1 cellular context compared by ENCODE assay signal in the genomic region with DNA sequence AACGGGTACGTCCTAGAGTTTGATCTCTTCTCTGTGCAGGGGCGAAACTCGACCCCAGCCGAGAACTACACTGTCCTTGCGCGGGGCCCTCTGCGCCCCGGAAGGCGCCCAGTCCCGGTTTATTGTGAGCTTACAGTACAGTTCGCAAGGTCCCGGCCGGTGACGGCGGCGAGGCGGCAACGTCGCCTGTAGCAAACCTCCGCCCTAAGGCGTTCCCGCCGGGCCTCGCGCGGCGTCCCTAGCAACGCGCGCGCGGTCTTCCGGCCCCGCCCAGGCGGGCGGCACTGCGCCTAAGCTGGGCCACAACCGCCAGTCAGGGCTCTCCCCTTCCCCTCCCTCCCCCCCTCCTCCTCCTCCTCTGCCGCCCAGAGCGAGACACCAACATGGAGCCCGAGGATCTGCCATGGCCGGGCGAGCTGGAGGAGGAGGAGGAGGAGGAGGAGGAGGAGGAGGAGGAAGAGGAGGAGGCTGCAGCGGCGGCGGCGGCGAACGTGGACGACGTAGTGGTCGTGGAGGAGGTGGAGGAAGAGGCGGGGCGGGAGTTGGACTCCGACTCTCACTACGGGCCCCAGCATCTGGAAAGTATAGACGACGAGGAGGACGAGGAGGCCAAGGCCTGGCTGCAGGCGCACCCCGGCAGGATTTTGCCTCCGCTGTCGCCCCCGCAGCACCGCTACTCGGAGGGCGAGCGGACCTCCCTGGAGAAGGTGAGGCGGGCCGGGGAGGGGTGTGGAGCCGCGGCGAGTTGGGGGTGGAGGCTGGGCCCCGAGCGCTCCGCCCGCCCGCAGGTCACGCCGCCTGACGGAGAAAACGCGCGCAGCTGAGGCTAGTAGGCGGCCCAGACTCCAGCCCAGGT.
TF ChIP-seq lines count a peak whose summit lies in the region.

A gene with protein sequence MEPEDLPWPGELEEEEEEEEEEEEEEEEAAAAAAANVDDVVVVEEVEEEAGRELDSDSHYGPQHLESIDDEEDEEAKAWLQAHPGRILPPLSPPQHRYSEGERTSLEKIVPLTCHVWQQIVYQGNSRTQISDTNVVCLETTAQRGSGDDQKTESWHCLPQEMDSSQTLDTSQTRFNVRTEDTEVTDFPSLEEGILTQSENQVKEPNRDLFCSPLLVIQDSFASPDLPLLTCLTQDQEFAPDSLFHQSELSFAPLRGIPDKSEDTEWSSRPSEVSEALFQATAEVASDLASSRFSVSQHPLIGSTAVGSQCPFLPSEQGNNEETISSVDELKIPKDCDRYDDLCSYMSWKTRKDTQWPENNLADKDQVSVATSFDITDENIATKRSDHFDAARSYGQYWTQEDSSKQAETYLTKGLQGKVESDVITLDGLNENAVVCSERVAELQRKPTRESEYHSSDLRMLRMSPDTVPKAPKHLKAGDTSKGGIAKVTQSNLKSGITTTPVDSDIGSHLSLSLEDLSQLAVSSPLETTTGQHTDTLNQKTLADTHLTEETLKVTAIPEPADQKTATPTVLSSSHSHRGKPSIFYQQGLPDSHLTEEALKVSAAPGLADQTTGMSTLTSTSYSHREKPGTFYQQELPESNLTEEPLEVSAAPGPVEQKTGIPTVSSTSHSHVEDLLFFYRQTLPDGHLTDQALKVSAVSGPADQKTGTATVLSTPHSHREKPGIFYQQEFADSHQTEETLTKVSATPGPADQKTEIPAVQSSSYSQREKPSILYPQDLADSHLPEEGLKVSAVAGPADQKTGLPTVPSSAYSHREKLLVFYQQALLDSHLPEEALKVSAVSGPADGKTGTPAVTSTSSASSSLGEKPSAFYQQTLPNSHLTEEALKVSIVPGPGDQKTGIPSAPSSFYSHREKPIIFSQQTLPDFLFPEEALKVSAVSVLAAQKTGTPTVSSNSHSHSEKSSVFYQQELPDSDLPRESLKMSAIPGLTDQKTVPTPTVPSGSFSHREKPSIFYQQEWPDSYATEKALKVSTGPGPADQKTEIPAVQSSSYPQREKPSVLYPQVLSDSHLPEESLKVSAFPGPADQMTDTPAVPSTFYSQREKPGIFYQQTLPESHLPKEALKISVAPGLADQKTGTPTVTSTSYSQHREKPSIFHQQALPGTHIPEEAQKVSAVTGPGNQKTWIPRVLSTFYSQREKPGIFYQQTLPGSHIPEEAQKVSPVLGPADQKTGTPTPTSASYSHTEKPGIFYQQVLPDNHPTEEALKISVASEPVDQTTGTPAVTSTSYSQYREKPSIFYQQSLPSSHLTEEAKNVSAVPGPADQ (N-terminal part only) (plus strand): TSS at position 351 of the 856 bp plus-strand sequence. CDS start 33 bp downstream, at position 384.

TF ChIP-seq in HEK293, 187 proteins besides CTCF, POLR2A, EP300 and RAD21 (continued from another document and continues in another):
- no peak for TF ChIP-seq ZNF202 (tag by site-specific recombination; IDR thresholded peaks at IDR 0.05; ENCODE audit: borderline replicate concordance)
- TF ChIP-seq ZBTB7A (tag by site-specific recombination; IDR thresholded peaks at IDR 0.05; ENCODE audit: low read depth) = peak; percentile 25; the same call in 1 of the 2 replicates
- peak; percentile 4; the same call in 1 of the 2 replicates for TF ChIP-seq ZNF629 (tag by site-specific recombination; IDR thresholded peaks at IDR 0.05)
- peak; percentile 67 for TF ChIP-seq GLIS2 (tag by site-specific recombination; IDR thresholded peaks at IDR 0.05)
- peak; percentile 52; the same call in 1 of the 2 replicates for TF ChIP-seq YY1 (tag by site-specific recombination; IDR thresholded peaks at IDR 0.05)
- peak; percentile 61; the same call in 1 of the 2 replicates for TF ChIP-seq KLF1 (tag by site-specific recombination; IDR thresholded peaks at IDR 0.05)
- TF ChIP-seq SETDB1 (IDR thresholded peaks at IDR 0.05; ENCODE audit: insufficient read length, low read length) = no peak
- peak; percentile 37; the same call in 1 of the 2 replicates for TF ChIP-seq ZNF791 (tag by site-specific recombination; IDR thresholded peaks at IDR 0.05)
- peak; percentile 93 for TF ChIP-seq SP3 (tag by site-specific recombination; IDR thresholded peaks at IDR 0.05)
- TF ChIP-seq, protein P1, sequence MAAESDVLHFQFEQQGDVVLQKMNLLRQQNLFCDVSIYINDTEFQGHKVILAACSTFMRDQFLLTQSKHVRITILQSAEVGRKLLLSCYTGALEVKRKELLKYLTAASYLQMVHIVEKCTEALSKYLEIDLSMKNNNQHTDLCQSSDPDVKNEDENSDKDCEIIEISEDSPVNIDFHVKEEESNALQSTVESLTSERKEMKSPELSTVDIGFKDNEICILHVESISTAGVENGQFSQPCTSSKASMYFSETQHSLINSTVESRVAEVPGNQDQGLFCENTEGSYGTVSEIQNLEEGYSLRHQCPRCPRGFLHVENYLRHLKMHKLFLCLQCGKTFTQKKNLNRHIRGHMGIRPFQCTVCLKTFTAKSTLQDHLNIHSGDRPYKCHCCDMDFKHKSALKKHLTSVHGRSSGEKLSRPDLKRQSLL (tag by site-specific recombination; IDR thresholded peaks at IDR 0.05) = 0 out of 2 replicates have a peak, but pooled peaks have one; percentile 15
- TF ChIP-seq, protein P2, sequence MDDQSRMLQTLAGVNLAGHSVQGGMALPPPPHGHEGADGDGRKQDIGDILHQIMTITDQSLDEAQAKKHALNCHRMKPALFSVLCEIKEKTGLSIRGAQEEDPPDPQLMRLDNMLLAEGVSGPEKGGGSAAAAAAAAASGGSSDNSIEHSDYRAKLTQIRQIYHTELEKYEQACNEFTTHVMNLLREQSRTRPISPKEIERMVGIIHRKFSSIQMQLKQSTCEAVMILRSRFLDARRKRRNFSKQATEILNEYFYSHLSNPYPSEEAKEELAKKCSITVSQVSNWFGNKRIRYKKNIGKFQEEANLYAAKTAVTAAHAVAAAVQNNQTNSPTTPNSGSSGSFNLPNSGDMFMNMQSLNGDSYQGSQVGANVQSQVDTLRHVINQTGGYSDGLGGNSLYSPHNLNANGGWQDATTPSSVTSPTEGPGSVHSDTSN (CRISPR knock-in tag; IDR thresholded peaks at IDR 0.05) = 0 out of 2 replicates have a peak, but pooled peaks have one; percentile 27
- TF ChIP-seq, protein P3, sequence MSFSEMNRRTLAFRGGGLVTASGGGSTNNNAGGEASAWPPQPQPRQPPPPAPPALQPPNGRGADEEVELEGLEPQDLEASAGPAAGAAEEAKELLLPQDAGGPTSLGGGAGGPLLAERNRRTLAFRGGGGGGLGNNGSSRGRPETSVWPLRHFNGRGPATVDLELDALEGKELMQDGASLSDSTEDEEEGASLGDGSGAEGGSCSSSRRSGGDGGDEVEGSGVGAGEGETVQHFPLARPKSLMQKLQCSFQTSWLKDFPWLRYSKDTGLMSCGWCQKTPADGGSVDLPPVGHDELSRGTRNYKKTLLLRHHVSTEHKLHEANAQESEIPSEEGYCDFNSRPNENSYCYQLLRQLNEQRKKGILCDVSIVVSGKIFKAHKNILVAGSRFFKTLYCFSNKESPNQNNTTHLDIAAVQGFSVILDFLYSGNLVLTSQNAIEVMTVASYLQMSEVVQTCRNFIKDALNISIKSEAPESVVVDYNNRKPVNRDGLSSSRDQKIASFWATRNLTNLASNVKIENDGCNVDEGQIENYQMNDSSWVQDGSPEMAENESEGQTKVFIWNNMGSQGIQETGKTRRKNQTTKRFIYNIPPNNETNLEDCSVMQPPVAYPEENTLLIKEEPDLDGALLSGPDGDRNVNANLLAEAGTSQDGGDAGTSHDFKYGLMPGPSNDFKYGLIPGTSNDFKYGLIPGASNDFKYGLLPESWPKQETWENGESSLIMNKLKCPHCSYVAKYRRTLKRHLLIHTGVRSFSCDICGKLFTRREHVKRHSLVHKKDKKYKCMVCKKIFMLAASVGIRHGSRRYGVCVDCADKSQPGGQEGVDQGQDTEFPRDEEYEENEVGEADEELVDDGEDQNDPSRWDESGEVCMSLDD (tag by site-specific recombination; IDR thresholded peaks at IDR 0.05) = peak; percentile 48; the same call in 1 of the 2 replicates
- TF ChIP-seq ZNF76 (tag by site-specific recombination; IDR thresholded peaks at IDR 0.05; ENCODE audit: borderline replicate concordance, low read depth) = peak; percentile 64; the same call in 1 of the 2 replicates
- no peak for TF ChIP-seq ZNF623 (tag by site-specific recombination; IDR thresholded peaks at IDR 0.05)
- 0 out of 2 replicates have a peak, but pooled peaks have one; percentile 14 for TF ChIP-seq ZNF121 (tag by site-specific recombination; IDR thresholded peaks at IDR 0.05)
- TF ChIP-seq ZNF10 (tag by site-specific recombination; IDR thresholded peaks at IDR 0.05) = peak; percentile 35; the same call in 1 of the 2 replicates
- TF ChIP-seq, protein P4, sequence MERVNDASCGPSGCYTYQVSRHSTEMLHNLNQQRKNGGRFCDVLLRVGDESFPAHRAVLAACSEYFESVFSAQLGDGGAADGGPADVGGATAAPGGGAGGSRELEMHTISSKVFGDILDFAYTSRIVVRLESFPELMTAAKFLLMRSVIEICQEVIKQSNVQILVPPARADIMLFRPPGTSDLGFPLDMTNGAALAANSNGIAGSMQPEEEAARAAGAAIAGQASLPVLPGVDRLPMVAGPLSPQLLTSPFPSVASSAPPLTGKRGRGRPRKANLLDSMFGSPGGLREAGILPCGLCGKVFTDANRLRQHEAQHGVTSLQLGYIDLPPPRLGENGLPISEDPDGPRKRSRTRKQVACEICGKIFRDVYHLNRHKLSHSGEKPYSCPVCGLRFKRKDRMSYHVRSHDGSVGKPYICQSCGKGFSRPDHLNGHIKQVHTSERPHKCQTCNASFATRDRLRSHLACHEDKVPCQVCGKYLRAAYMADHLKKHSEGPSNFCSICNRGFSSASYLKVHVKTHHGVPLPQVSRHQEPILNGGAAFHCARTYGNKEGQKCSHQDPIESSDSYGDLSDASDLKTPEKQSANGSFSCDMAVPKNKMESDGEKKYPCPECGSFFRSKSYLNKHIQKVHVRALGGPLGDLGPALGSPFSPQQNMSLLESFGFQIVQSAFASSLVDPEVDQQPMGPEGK (tag by site-specific recombination; IDR thresholded peaks at IDR 0.05) = peak; percentile 84
- TF ChIP-seq ZNF24 (tag by site-specific recombination; IDR thresholded peaks at IDR 0.05) = peak; percentile 29; the same call in 1 of the 2 replicates
- TF ChIP-seq GLIS1 (tag by site-specific recombination; IDR thresholded peaks at IDR 0.05) = peak; percentile 62
- peak; percentile 47; the same call in 1 of the 2 replicates for TF ChIP-seq ZNF366 (tag by site-specific recombination; conservative IDR thresholded peaks at IDR 0.05)
- TF ChIP-seq, protein P5, sequence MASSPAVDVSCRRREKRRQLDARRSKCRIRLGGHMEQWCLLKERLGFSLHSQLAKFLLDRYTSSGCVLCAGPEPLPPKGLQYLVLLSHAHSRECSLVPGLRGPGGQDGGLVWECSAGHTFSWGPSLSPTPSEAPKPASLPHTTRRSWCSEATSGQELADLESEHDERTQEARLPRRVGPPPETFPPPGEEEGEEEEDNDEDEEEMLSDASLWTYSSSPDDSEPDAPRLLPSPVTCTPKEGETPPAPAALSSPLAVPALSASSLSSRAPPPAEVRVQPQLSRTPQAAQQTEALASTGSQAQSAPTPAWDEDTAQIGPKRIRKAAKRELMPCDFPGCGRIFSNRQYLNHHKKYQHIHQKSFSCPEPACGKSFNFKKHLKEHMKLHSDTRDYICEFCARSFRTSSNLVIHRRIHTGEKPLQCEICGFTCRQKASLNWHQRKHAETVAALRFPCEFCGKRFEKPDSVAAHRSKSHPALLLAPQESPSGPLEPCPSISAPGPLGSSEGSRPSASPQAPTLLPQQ (tag by site-specific recombination; IDR thresholded peaks at IDR 0.05) = peak; percentile 40; the same call in 1 of the 2 replicates
- TF ChIP-seq ZNF146 (tag by site-specific recombination; IDR thresholded peaks at IDR 0.05) = no peak
- TF ChIP-seq ZNF391 (tag by site-specific recombination; IDR thresholded peaks at IDR 0.05; ENCODE audit: borderline replicate concordance, low read depth) = peak; percentile 52; the same call in 1 of the 2 replicates
- TF ChIP-seq ZSCAN30 (tag by site-specific recombination; IDR thresholded peaks at IDR 0.05) = peak; percentile 34; the same call in 1 of the 2 replicates
- TF ChIP-seq KLF16 (tag by site-specific recombination; IDR thresholded peaks at IDR 0.05) = peak; percentile 99
- 0 out of 2 replicates have a peak, but pooled peaks have one; percentile 36 for TF ChIP-seq REPIN1 (tag by site-specific recombination; IDR thresholded peaks at IDR 0.05; ENCODE audit: low read depth)
- peak; percentile 70 for TF ChIP-seq SP2 (tag by site-specific recombination; IDR thresholded peaks at IDR 0.05)
- TF ChIP-seq ZXDB (tag by site-specific recombination; IDR thresholded peaks at IDR 0.05) = no peak; the same call in 1 of the 2 replicates
- peak; percentile 88 for TF ChIP-seq ZNF777 (tag by site-specific recombination; IDR thresholded peaks at IDR 0.05; ENCODE audit: borderline replicate concordance)
- peak; percentile 73 for TF ChIP-seq KLF9 (tag by site-specific recombination; IDR thresholded peaks at IDR 0.05; ENCODE audit: low read depth)
- TF ChIP-seq ZNF324 (tag by site-specific recombination; IDR thresholded peaks at IDR 0.05) = peak; percentile 65
- peak; percentile 38; the same call in 1 of the 2 replicates for TF ChIP-seq ZFP69B (tag by site-specific recombination; IDR thresholded peaks at IDR 0.05)
- peak; percentile 59; the same call in 1 of the 2 replicates for TF ChIP-seq ZNF561 (tag by site-specific recombination; IDR thresholded peaks at IDR 0.05; ENCODE audit: borderline replicate concordance)
- TF ChIP-seq ZNF335 (tag by site-specific recombination; conservative IDR thresholded peaks at IDR 0.05) = peak; percentile 73
- peak; percentile 95 for TF ChIP-seq ZFHX2 (tag by site-specific recombination; conservative IDR thresholded peaks at IDR 0.05)
- TF ChIP-seq ZBTB8A (tag by site-specific recombination; IDR thresholded peaks at IDR 0.05) = peak; percentile 91
- 0 out of 2 replicates have a peak, but pooled peaks have one; percentile 53 for TF ChIP-seq ZNF660 (tag by site-specific recombination; IDR thresholded peaks at IDR 0.05)
- TF ChIP-seq, protein P6, sequence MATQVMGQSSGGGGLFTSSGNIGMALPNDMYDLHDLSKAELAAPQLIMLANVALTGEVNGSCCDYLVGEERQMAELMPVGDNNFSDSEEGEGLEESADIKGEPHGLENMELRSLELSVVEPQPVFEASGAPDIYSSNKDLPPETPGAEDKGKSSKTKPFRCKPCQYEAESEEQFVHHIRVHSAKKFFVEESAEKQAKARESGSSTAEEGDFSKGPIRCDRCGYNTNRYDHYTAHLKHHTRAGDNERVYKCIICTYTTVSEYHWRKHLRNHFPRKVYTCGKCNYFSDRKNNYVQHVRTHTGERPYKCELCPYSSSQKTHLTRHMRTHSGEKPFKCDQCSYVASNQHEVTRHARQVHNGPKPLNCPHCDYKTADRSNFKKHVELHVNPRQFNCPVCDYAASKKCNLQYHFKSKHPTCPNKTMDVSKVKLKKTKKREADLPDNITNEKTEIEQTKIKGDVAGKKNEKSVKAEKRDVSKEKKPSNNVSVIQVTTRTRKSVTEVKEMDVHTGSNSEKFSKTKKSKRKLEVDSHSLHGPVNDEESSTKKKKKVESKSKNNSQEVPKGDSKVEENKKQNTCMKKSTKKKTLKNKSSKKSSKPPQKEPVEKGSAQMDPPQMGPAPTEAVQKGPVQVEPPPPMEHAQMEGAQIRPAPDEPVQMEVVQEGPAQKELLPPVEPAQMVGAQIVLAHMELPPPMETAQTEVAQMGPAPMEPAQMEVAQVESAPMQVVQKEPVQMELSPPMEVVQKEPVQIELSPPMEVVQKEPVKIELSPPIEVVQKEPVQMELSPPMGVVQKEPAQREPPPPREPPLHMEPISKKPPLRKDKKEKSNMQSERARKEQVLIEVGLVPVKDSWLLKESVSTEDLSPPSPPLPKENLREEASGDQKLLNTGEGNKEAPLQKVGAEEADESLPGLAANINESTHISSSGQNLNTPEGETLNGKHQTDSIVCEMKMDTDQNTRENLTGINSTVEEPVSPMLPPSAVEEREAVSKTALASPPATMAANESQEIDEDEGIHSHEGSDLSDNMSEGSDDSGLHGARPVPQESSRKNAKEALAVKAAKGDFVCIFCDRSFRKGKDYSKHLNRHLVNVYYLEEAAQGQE (tag by site-specific recombination; IDR thresholded peaks at IDR 0.05) = peak; percentile 31; the same call in 1 of the 2 replicates
- TF ChIP-seq ZNF433 (tag by site-specific recombination; IDR thresholded peaks at IDR 0.05; ENCODE audit: low read depth) = no peak
